Comparison of ENCODE assay signal across 8 cellular contexts in the genomic region with DNA sequence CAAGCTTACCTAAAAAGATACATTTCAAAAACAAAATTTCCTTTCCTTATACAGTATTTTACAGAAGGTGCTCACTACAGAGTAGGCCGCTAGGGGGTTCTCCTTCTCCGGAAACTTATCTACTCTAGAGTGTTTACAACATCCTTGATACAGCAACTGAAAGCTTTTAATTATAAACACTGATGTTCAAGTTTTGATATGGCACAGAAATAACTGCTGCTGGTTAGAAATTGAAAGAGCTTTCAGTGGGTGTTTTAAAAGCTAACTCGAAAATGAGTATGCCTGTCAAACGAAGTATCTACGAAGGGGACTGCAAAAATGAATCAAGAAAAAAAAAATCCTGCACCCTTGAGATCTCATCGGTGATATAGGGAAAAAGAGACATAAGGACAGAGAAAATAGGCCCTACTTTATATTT. TPM values are rescaled to one million over a fixed set of nuclear protein-coding genes. Genes with fewer than 3 reads are reported as not detected.
DNase-seq lines count a peak whose midpoint lies in the region; ATAC-seq and TF ChIP-seq lines count a peak whose summit lies in the region.

No MANE protein-coding gene starts in this region.

- no peak for TF ChIP-seq POLR2A in sigmoid colon (IDR thresholded peaks at IDR 0.05)

- H3K4me1 Mint-ChIP-seq in activated CD4-positive, alpha-beta T cell treated with anti-CD3 and anti-CD28 coated beads for 36 hours: peaks cover 65% of the 10 kb centered on the region

- H3K36me3 Mint-ChIP-seq in activated CD4-positive, alpha-beta T cell treated with anti-CD3 and anti-CD28 coated beads for 36 hours (ENCODE audit: low read depth): peaks cover 26% of the 10 kb centered on the region

- H3K27me3 ChIP-seq in sigmoid colon: no peaks in the 10 kb centered on the region

- H3K27ac ChIP-seq in sigmoid colon: peak overlapping the region; percentile 86 to 95 (median 90)

- H3K4me1 ChIP-seq in sigmoid colon: peaks cover 0 to 62% (median 56%) of the 10 kb centered on the region in 4 donors

- in situ Hi-C loops in astrocyte of the cerebellum (cut with HindIII; ENCODE audit: low sequenced_read_pairs): no loop called here

- ATAC-seq in activated CD4-positive, alpha-beta T cell treated with anti-CD3 and anti-CD28 coated beads for 36 hours: peak; percentile 54

- peak; percentile 50 for TF ChIP-seq RAD21 in Ishikawa (IDR thresholded peaks at IDR 0.05; ENCODE audit: low read depth)

- CTCF ChIA-PET in activated CD4-positive, alpha-beta T cell treated with anti-CD3 and anti-CD28 coated beads for 36 hours (lab: Charles Lee): interaction anchor here (1.0 to 1.8 kb wide), 14 partner anchors 8 to 450 kb away, joined by 3 to 8 read pairs (median 4); no protein-coding TSS in a partner anchor

- POLR2A ChIA-PET in activated CD4-positive, alpha-beta T cell treated with anti-CD3 and anti-CD28 coated beads for 36 hours (lab: Charles Lee): interaction anchor here (0.7 to 1.0 kb wide), 2 partner anchors 271 to 547 kb away, joined by 3 to 7 read pairs; no protein-coding TSS in a partner anchor

- intact Hi-C loops in activated CD4-positive, alpha-beta T cell treated with anti-CD3 and anti-CD28 coated beads for 36 hours (cut with DNase I, micrococcal nuclease): loop anchor here (1.0 to 10.0 kb wide), 9 partner anchors 27 to 815 kb away; a partner anchor contains a TSS
- intact Hi-C loops in sigmoid colon (cut with DNase I): loop anchor here (1.0 to 5.0 kb wide), 4 partner anchors 28 to 907 kb away; a partner anchor contains a TSS

- peak; percentile 72 for DNase-seq in activated CD4-positive, alpha-beta T cell treated with anti-CD3 and anti-CD28 coated beads for 36 hours
- no peak for DNase-seq in activated CD4-positive, alpha-beta T cell treated with anti-CD3 and anti-CD28 coated beads for 1 hour
- DNase-seq in SHP77 treated with DMSO at 0.1 percent for 48 hours (lab: John Stamatoyannopoulos, UW) (peak; percentile 3), astrocyte of the cerebellum (ENCODE audit: low read depth) (peak; percentile 13), hepatic stellate cell (ENCODE audit: low spot score) (peak; percentile 64), sigmoid colon (no peak), ecto neural progenitor cell (ENCODE audit: low spot score) (no peak)

- 0 to 1% methylated on average over 6 of the region's 6 CpGs for WGBS in sigmoid colon, 2 donors

- H3K9me3 ChIP-seq in sigmoid colon: no peaks in the 10 kb centered on the region

- TF ChIP-seq CTCF in astrocyte of the cerebellum (IDR thresholded peaks at IDR 0.05; ENCODE audit: low read depth, low read length, missing control alignments) (peak; percentile 85), sigmoid colon (IDR thresholded peaks at IDR 0.05) (peak; percentile 38 to 74 (median 68))

- peak overlapping the region; percentile 99 for H3K4me3 Mint-ChIP-seq in activated CD4-positive, alpha-beta T cell treated with anti-CD3 and anti-CD28 coated beads for 36 hours

- H3K27me3 Mint-ChIP-seq in activated CD4-positive, alpha-beta T cell treated with anti-CD3 and anti-CD28 coated beads for 36 hours: no peaks in the 10 kb centered on the region

- H3K4me3 ChIP-seq in astrocyte of the cerebellum (ENCODE audit: low read depth, low read length) (peak overlapping the region; percentile 99), sigmoid colon (peak overlapping the region; percentile 76 to 92 (median 90))

- no peaks in the 10 kb centered on the region for H3K9me3 Mint-ChIP-seq in activated CD4-positive, alpha-beta T cell treated with anti-CD3 and anti-CD28 coated beads for 36 hours (ENCODE audit: low read depth)

- peaks cover 7 to 28% (median 9%) of the 10 kb centered on the region in 4 donors for H3K36me3 ChIP-seq in sigmoid colon

- TF ChIP-seq EP300 in Ishikawa (IDR thresholded peaks at IDR 0.05; ENCODE audit: borderline replicate concordance): no peak
- no peak for TF ChIP-seq EP300 in sigmoid colon (IDR thresholded peaks at IDR 0.05)

- H3K27ac Mint-ChIP-seq in activated CD4-positive, alpha-beta T cell treated with anti-CD3 and anti-CD28 coated beads for 36 hours: peak overlapping the region; percentile 98

TF ChIP-seq in Ishikawa, 13 proteins besides CTCF, POLR2A, EP300 and RAD21:
- no peak for TF ChIP-seq CEBPB (IDR thresholded peaks at IDR 0.05)
- 0 out of 2 replicates have a peak, but pooled peaks have one; percentile 41 for TF ChIP-seq FOXM1 (IDR thresholded peaks at IDR 0.05; ENCODE audit: borderline replicate concordance, low read depth)
- TF ChIP-seq TAF1 (IDR thresholded peaks at IDR 0.05; ENCODE audit: low read depth): no peak
- no peak for TF ChIP-seq ZBTB7A (IDR thresholded peaks at IDR 0.05; ENCODE audit: low read depth)
TF ChIP-seq in Ishikawa: peak in this region for 1.

RNA-seq across cellular contexts. Expression of a gene that starts 1.0 kb away (rescaled TPM):
- total RNA-seq in activated CD4-positive, alpha-beta T cell treated with anti-CD3 and anti-CD28 coated beads for 36 hours: 1 to 10 TPM; 5.3 to 6.0 TPM
- total RNA-seq in sigmoid colon: 1 to 10 TPM; 5.2 to 7.8 (median 7.3) TPM
- polyA plus RNA-seq in sigmoid colon: 1 to 10 TPM; 1.2 to 3.2 (median 2.5) TPM

RNA-seq across cellular contexts. Expression of a gene that starts 3.1 kb away (rescaled TPM):
- 1 to 10 TPM; 3.1 to 3.5 TPM for total RNA-seq in activated CD4-positive, alpha-beta T cell treated with anti-CD3 and anti-CD28 coated beads for 36 hours
- total RNA-seq in sigmoid colon: 1 to 10 TPM; 5.0 to 7.8 (median 5.5) TPM
- polyA plus RNA-seq in sigmoid colon: 10 to 100 TPM; 15.6 to 24.9 (median 18.7) TPM

RNA-seq across cellular contexts. Expression of a gene that starts 17.4 kb away (rescaled TPM):
- total RNA-seq in activated CD4-positive, alpha-beta T cell treated with anti-CD3 and anti-CD28 coated beads for 36 hours: under 1 TPM in 1 of 2 experiments, not detected in 1; 0.05 TPM
- total RNA-seq in sigmoid colon: under 1 TPM in 3 of 4 donors, not detected in 1; 0.14 to 0.36 (median 0.28) TPM
- polyA plus RNA-seq in sigmoid colon: 10 to 100 TPM in 1 of 3 donors, 1 to 10 TPM in 2; 7.8 to 22.4 (median 8.9) TPM

RNA-seq across cellular contexts. Expression of a gene that starts 38.7 kb away (rescaled TPM):
- total RNA-seq in activated CD4-positive, alpha-beta T cell treated with anti-CD3 and anti-CD28 coated beads for 36 hours: 1 to 10 TPM; 1.3 to 1.4 TPM
- total RNA-seq in sigmoid colon: 1 to 10 TPM in 1 of 4 donors, under 1 TPM in 2, not detected in 1; 0.71 to 2.2 (median 0.82) TPM
- polyA plus RNA-seq in sigmoid colon: 10 to 100 TPM in 1 of 3 donors, 1 to 10 TPM in 2; 6.0 to 33.7 (median 6.2) TPM

RNA-seq across cellular contexts. Expression of a gene that starts 54.0 kb away (rescaled TPM):
- total RNA-seq in activated CD4-positive, alpha-beta T cell treated with anti-CD3 and anti-CD28 coated beads for 36 hours: not detected
- total RNA-seq in sigmoid colon: not detected
- polyA plus RNA-seq in sigmoid colon: 1 to 10 TPM; 1.2 to 6.4 (median 2.5) TPM

Comparison
In these comparisons a context has a peak if more than half of its experiments do, and no peak if none do; other contexts are left out.
1. DNase-seq: peak in activated CD4-positive, alpha-beta T cell treated with anti-CD3 and anti-CD28 coated beads for 36 hours (single experiment), SHP77 treated with DMSO at 0.1 percent for 48 hours (single experiment), astrocyte of the cerebellum (single experiment) and hepatic stellate cell (single experiment); none in activated CD4-positive, alpha-beta T cell treated with anti-CD3 and anti-CD28 coated beads for 1 hour (single experiment), sigmoid colon (single experiment) and ecto neural progenitor cell (single experiment).